ENCODE assay signal across 25 cellular contexts in genomic region chr11:121297872-121298271, GRCh38.
"Had no signal": no experiment of that assay in that cellular context is flagged by ENCODE, and none has a peak within 500 bp of the region (broad histone marks: within the 10 kb centered on the region; RNA-seq: fewer than 3 reads in every experiment).

No MANE protein-coding gene starts in this region.

- H3K36me3 ChIP-seq: upper lobe of left lung had no signal

- H3K9me3 ChIP-seq: upper lobe of left lung had no signal

- H3K27ac ChIP-seq: skin epidermis, upper lobe of left lung, VCaP had no signal

- DNase-seq: activated CD4-positive, alpha-beta memory T cell treated with anti-CD3 and anti-CD28 coated beads for 36 hours; activated CD4-positive, alpha-beta T cell treated with anti-CD3 and anti-CD28 coated beads, Interleukin-2, amount 10 ng/mL, durations not matched to agents 24 days and 14 days; activated CD8-positive, alpha-beta memory T cell treated with anti-CD3 and anti-CD28 coated beads, Interleukin-2, amount 50 U/mL, for 4 hours; activated gamma-delta T cell; activated naive CD4-positive, alpha-beta T cell treated with anti-CD3 and anti-CD28 coated beads, Interleukin-2, amount 10 ng/mL, durations not matched to agents 7 days and 5 days; activated T-cell treated with anti-CD3 and anti-CD28 coated beads, Interleukin-2, amount 50 U/mL, for 1 hour; amniotic stem cell; central memory CD4-positive, alpha-beta T cell; foreskin fibroblast; head of caudate nucleus; hippocampal formation; immature natural killer cell; naive thymus-derived CD8-positive, alpha-beta T cell; stimulated activated CD4-positive, alpha-beta T cell treated with anti-CD3 and anti-CD28 coated beads, Interleukin-4, amount 100 ng/mL, for 4 hours; stimulated activated CD8-positive, alpha-beta memory T cell treated with anti-CD3 and anti-CD28 coated beads, Interleukin-4, amount 100 ng/mL, for 48 hours; stimulated activated naive CD8-positive, alpha-beta T cell treated with anti-CD3 and anti-CD28 coated beads, Interleukin-15, amount 100 ng/mL, for 72 hours; substantia nigra; T-helper 9 cell; upper lobe of left lung had no signal

- H3K27me3 ChIP-seq: upper lobe of left lung had no signal

- ATAC-seq: activated CD4-positive, CD25-positive, alpha-beta regulatory T cell treated with anti-CD3 and anti-CD28 coated beads, Interleukin-2, amount 50 U/mL, for 24 hours; esophagus mucosa; naive thymus-derived CD8-positive, alpha-beta T cell; sciatic nerve; stimulated activated memory B cell treated with anti-CD40 and anti-IgM and Interleukin-4, amounts not matched to agents 10 μg/mL and 1 μg/mL and 100 μg/mL, for 72 hours; stimulated activated naive CD8-positive, alpha-beta T cell treated with anti-CD3 and anti-CD28 coated beads, Interleukin-15, amount 100 ng/mL, for 72 hours had no signal

- H3K4me3 ChIP-seq: skin epidermis, upper lobe of left lung had no signal
